11 cellular contexts compared by ENCODE assay signal in genomic region chr2:12928197-12928596, GRCh38.
DNase-seq lines count a peak whose midpoint lies in the region; ATAC-seq and TF ChIP-seq lines count a peak whose summit lies in the region.
"Had no signal": no experiment of that assay in that cellular context is flagged by ENCODE, and none has a peak within 500 bp of the region (broad histone marks: within the 10 kb centered on the region; RNA-seq: fewer than 3 reads in every experiment).

No MANE protein-coding gene starts in this region.

- POLR2A ChIA-PET in activated CD4-positive, alpha-beta T cell treated with anti-CD3 and anti-CD28 coated beads for 36 hours (lab: Charles Lee), result no interaction called here

- ATAC-seq in activated CD4-positive, alpha-beta T cell treated with anti-CD3 and anti-CD28 coated beads for 36 hours, result peak; percentile 88
- ATAC-seq in HG03460 (IDR thresholded peaks at IDR 0.05; ENCODE audit: unreplicated experiment) (no peak), GM21515 (IDR thresholded peaks at IDR 0.05; ENCODE audit: unreplicated experiment) (no peak)
- ATAC-seq: gastrocnemius medialis had no signal

- H3K27me3 ChIP-seq in MG63, result no peaks in the 10 kb centered on the region
- no peaks in the 10 kb centered on the region for H3K27me3 ChIP-seq in brain microvascular endothelial cell (replicated peaks)
- H3K27me3 ChIP-seq in adrenal gland, result no peaks in the 10 kb centered on the region
- H3K27me3 ChIP-seq: gastrocnemius medialis had no signal

- in situ Hi-C loops in brain microvascular endothelial cell (cut with HindIII; ENCODE audit: low pct_ligation_motif_present, low sequenced_read_pairs), result no loop called here

- H3K27ac ChIP-seq in brain microvascular endothelial cell (peak overlapping the region; percentile 33), adrenal gland (no peak overlapping the region)

- H3K4me1 ChIP-seq in adrenal gland (replicated peaks in 1 of 2), result peaks cover 4 to 19% of the 10 kb centered on the region in 2 donors

- no peak overlapping the region for H3K27ac Mint-ChIP-seq in activated CD4-positive, alpha-beta T cell treated with anti-CD3 and anti-CD28 coated beads for 36 hours
- H3K27ac Mint-ChIP-seq in activated CD4-positive, alpha-beta T cell treated with anti-CD3 and anti-CD28 coated beads, Interleukin-2, amount 10 ng/mL, durations not matched to agents 24 days and 14 days, result no peak overlapping the region
- peak overlapping the region; percentile 50 for H3K27ac Mint-ChIP-seq in osteocyte (ENCODE audit: unreplicated experiment)
- H3K27ac Mint-ChIP-seq: mesothelial cell of epicardium had no signal

- no peaks in the 10 kb centered on the region for H3K36me3 Mint-ChIP-seq in activated CD4-positive, alpha-beta T cell treated with anti-CD3 and anti-CD28 coated beads for 36 hours (ENCODE audit: low read depth)
- no peaks in the 10 kb centered on the region for H3K36me3 Mint-ChIP-seq in activated CD4-positive, alpha-beta T cell treated with anti-CD3 and anti-CD28 coated beads, Interleukin-2, amount 10 ng/mL, durations not matched to agents 24 days and 14 days (ENCODE audit: low read depth)
- H3K36me3 Mint-ChIP-seq in osteocyte (ENCODE audit: unreplicated experiment), result no peaks in the 10 kb centered on the region
- H3K36me3 Mint-ChIP-seq: mesothelial cell of epicardium had no signal

- no peaks in the 10 kb centered on the region for H3K9me3 Mint-ChIP-seq in activated CD4-positive, alpha-beta T cell treated with anti-CD3 and anti-CD28 coated beads for 36 hours (ENCODE audit: low read depth)
- H3K9me3 Mint-ChIP-seq in activated CD4-positive, alpha-beta T cell treated with anti-CD3 and anti-CD28 coated beads, Interleukin-2, amount 10 ng/mL, durations not matched to agents 24 days and 14 days, result no peaks in the 10 kb centered on the region
- no peaks in the 10 kb centered on the region for H3K9me3 Mint-ChIP-seq in osteocyte (ENCODE audit: unreplicated experiment)
- H3K9me3 Mint-ChIP-seq: mesothelial cell of epicardium had no signal

- WGBS in adrenal gland, 4 donors, result 80 to 85% (median 83%) methylated on average over 4 of the region's 4 CpGs

- CTCF ChIA-PET in activated CD4-positive, alpha-beta T cell treated with anti-CD3 and anti-CD28 coated beads for 36 hours (lab: Charles Lee), result interaction anchor here (0.6 to 1.4 kb wide), 4 partner anchors 21 to 759 kb away, joined by 3 to 5 read pairs (median 4); no protein-coding TSS in a partner anchor

- peaks cover 5% of the 10 kb centered on the region for H3K27me3 Mint-ChIP-seq in activated CD4-positive, alpha-beta T cell treated with anti-CD3 and anti-CD28 coated beads for 36 hours
- H3K27me3 Mint-ChIP-seq in activated CD4-positive, alpha-beta T cell treated with anti-CD3 and anti-CD28 coated beads, Interleukin-2, amount 10 ng/mL, durations not matched to agents 24 days and 14 days, result peaks cover 30% of the 10 kb centered on the region
- H3K27me3 Mint-ChIP-seq in osteocyte (ENCODE audit: unreplicated experiment), result no peaks in the 10 kb centered on the region

- no peak overlapping the region for H3K4me3 Mint-ChIP-seq in activated CD4-positive, alpha-beta T cell treated with anti-CD3 and anti-CD28 coated beads for 36 hours
- no peak overlapping the region for H3K4me3 Mint-ChIP-seq in activated CD4-positive, alpha-beta T cell treated with anti-CD3 and anti-CD28 coated beads, Interleukin-2, amount 10 ng/mL, durations not matched to agents 24 days and 14 days
- H3K4me3 Mint-ChIP-seq in osteocyte (ENCODE audit: unreplicated experiment), result peak overlapping the region; percentile 43
- H3K4me3 Mint-ChIP-seq: mesothelial cell of epicardium had no signal

- H3K9me3 ChIP-seq in MG63 (peaks cover 8% of the 10 kb centered on the region; the same call in 1 of the 2 replicates), adrenal gland (replicated peaks in 1 of 3) (no peaks in the 10 kb centered on the region)
- H3K9me3 ChIP-seq: gastrocnemius medialis had no signal

- H3K36me3 ChIP-seq in MG63 (no peaks in the 10 kb centered on the region), brain microvascular endothelial cell (replicated peaks) (no peaks in the 10 kb centered on the region), adrenal gland (replicated peaks in 1 of 2) (no peaks in the 10 kb centered on the region)
- H3K36me3 ChIP-seq: gastrocnemius medialis had no signal

- TF ChIP-seq CTCF in brain microvascular endothelial cell (IDR thresholded peaks at IDR 0.05; ENCODE audit: low read depth, low read length, missing control alignments), result no peak
- TF ChIP-seq CTCF in osteocyte (IDR thresholded peaks at IDR 0.05), result no peak
- no peak for TF ChIP-seq CTCF in adrenal gland (IDR thresholded peaks at IDR 0.05)

- intact Hi-C loops in activated CD4-positive, alpha-beta T cell treated with anti-CD3 and anti-CD28 coated beads for 36 hours (cut with DNase I, micrococcal nuclease), result loop anchor here in 1 of 2 experiments (2.0 kb wide), 1 partner anchor 207 kb away; no protein-coding TSS in a partner anchor
- intact Hi-C loops in activated CD4-positive, alpha-beta T cell treated with anti-CD3 and anti-CD28 coated beads, Interleukin-2, amount 10 ng/mL, durations not matched to agents 24 days and 14 days (cut with micrococcal nuclease), result loop anchor here (2.0 kb wide), 1 partner anchor 71 kb away; no protein-coding TSS in a partner anchor
- intact Hi-C loops in adrenal gland (cut with DNase I), result loop anchor here in 1 of 2 donors (10.0 kb wide), 1 partner anchor 193 kb away; no protein-coding TSS in a partner anchor

- peaks cover 15% of the 10 kb centered on the region for H3K4me1 Mint-ChIP-seq in activated CD4-positive, alpha-beta T cell treated with anti-CD3 and anti-CD28 coated beads for 36 hours
- H3K4me1 Mint-ChIP-seq in activated CD4-positive, alpha-beta T cell treated with anti-CD3 and anti-CD28 coated beads, Interleukin-2, amount 10 ng/mL, durations not matched to agents 24 days and 14 days, result peaks cover 11% of the 10 kb centered on the region
- peaks cover 38% of the 10 kb centered on the region for H3K4me1 Mint-ChIP-seq in osteocyte (ENCODE audit: unreplicated experiment)

- DNase-seq in activated CD4-positive, alpha-beta T cell treated with anti-CD3 and anti-CD28 coated beads for 36 hours, result peak; percentile 41
- no peak for DNase-seq in activated CD4-positive, alpha-beta T cell treated with anti-CD3 and anti-CD28 coated beads, Interleukin-2, amount 10 ng/mL, durations not matched to agents 24 days and 14 days
- DNase-seq in MG63, result peak; percentile 91
- DNase-seq in brain microvascular endothelial cell, result peak; percentile 81
- no peak for DNase-seq in osteocyte (ENCODE audit: extremely low spot score, unreplicated experiment)
- DNase-seq in adrenal gland, result no peak
- DNase-seq: AML-193, gastrocnemius medialis had no signal

- H3K4me3 ChIP-seq in MG63 (no peak overlapping the region), brain microvascular endothelial cell (ENCODE audit: low read depth, low read length) (no peak overlapping the region), adrenal gland (no peak overlapping the region)
- H3K4me3 ChIP-seq: gastrocnemius medialis had no signal

- TF ChIP-seq POLR2A in adrenal gland (IDR thresholded peaks at IDR 0.05), result no peak

Comparison
In these comparisons a context has a peak if more than half of its experiments do, and no peak if none do; other contexts are left out.
1. DNase-seq: peak in activated CD4-positive, alpha-beta T cell treated with anti-CD3 and anti-CD28 coated beads for 36 hours (single experiment), MG63 (single experiment) and brain microvascular endothelial cell (single experiment); none in activated CD4-positive, alpha-beta T cell treated with anti-CD3 and anti-CD28 coated beads, Interleukin-2, amount 10 ng/mL, durations not matched to agents 24 days and 14 days (single experiment), osteocyte (single experiment) and adrenal gland (0 of 7).